27 cellular contexts compared by ENCODE assay signal in the genomic region with DNA sequence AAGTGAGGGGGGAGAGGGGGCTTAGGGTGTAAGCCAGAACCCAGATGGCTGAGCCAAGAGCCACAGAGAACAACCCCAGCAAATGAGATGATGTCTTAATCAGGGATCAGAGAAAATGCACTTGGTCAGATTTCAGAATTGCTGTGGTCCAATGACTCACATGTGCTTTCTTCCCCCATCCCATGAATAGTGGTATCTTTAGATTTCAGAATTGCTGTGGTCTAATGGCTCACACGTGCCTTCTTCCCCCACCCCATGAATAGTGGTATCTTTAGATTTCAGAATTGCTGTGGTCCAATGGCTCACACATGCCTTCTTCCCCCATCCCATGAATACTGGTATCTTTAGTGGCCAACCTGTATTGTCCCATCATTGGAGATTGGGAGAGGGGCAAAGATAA. TPM values are rescaled to one million over a fixed set of nuclear protein-coding genes. Genes with fewer than 3 reads are reported as not detected.
"Had no signal": no experiment of that assay in that cellular context is flagged by ENCODE, and none has a peak within 500 bp of the region (broad histone marks: within the 10 kb centered on the region; RNA-seq: fewer than 3 reads in every experiment).

No MANE protein-coding gene starts in this region.

- H3K27me3 ChIP-seq: colonic mucosa, esophagus squamous epithelium, gastrocnemius medialis, left lung had no signal

- ATAC-seq: esophagus mucosa, gastrocnemius medialis, heart right ventricle, left cardiac atrium, left lung, left ventricle myocardium superior, lower lobe of right lung had no signal

- H3K4me3 ChIP-seq: colonic mucosa, dorsolateral prefrontal cortex, esophagus squamous epithelium, gastrocnemius medialis, heart right ventricle, left lung, lower lobe of right lung had no signal

- H3K36me3 ChIP-seq: colonic mucosa, esophagus squamous epithelium, gastrocnemius medialis, heart right ventricle, left lung, lower lobe of right lung had no signal

- H3K4me1 ChIP-seq: colonic mucosa, gastrocnemius medialis, heart right ventricle, left lung, lower lobe of right lung had no signal

- H3K27ac ChIP-seq: colonic mucosa, dorsolateral prefrontal cortex, epithelial cell of prostate, esophagus squamous epithelium, gastrocnemius medialis, heart right ventricle, left lung, lower lobe of right lung had no signal

- H3K9me3 ChIP-seq: colonic mucosa, gastrocnemius medialis, lower lobe of right lung had no signal

- FAIRE-seq: endometrium, islet of Langerhans, keratinocyte had no signal

- DNase-seq: colonic mucosa; dermis blood vessel endothelial cell; dorsolateral prefrontal cortex; effector CD4-positive, alpha-beta T cell; effector memory CD4-positive, alpha-beta T cell; endodermal cell; erythroblast; esophagus squamous epithelium; foreskin fibroblast; foreskin melanocyte; gastrocnemius medialis; glutamatergic neuron; head of caudate nucleus; heart right ventricle; hippocampal formation; left cardiac atrium; left lung; left ventricle myocardium superior; lower lobe of right lung; mesendoderm; midbrain had no signal

RNA-seq across cellular contexts. Expression of a gene that starts 59.9 kb away (rescaled TPM):
- total RNA-seq: mononuclear cell had no signal
